ENCODE assay signal across 1 cellular context in the genomic region with DNA sequence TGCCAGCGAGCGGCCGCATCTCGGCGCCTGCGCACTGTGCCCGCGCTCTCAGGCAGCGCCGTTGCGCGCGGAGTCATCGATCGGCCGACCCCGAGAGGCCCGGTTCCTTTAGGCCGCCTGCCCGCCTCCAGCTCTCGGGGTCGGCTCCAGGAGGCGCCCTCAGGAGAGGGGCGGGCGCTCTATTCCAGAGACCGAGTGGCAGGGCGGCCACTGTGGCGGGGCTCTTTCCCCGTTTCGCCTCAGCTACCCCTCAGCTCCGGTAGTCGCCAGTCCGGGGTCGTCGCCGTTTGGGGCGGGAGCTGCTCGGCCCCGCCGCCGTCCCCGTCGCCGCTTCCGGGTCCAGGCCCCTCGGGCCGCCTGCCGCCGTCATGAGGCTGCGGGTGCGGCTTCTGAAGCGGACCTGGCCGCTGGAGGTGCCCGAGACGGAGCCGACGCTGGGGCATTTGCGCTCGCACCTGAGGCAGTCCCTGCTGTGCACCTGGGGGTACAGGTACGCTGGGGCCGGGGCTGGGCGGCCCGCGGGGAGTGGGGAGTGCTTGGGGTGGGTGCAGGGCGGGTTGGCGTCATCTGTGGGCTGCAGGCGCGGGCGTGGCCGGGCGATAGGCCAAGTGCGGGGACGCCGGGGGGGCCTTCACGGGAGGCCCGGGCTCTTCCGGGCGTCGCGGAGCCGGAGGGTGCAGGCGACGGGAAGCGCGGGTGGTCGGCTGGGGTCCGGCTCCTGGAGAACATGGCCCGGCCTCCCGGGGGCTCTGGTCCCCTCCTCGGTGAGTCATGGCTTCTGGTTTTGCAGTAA.
A peak's percentile ranks its signal among the peaks of the same experiment; 100 is the strongest.
TF ChIP-seq lines count a peak whose summit lies in the region.

A gene (plus strand): TSS at position 177 of the 793 bp plus-strand sequence. CDS start 192 bp downstream, at position 369.

TF ChIP-seq in K562, 482 proteins besides CTCF, POLR2A, EP300 and RAD21 (continued from another document and continues in another):
- TF ChIP-seq, protein P1, sequence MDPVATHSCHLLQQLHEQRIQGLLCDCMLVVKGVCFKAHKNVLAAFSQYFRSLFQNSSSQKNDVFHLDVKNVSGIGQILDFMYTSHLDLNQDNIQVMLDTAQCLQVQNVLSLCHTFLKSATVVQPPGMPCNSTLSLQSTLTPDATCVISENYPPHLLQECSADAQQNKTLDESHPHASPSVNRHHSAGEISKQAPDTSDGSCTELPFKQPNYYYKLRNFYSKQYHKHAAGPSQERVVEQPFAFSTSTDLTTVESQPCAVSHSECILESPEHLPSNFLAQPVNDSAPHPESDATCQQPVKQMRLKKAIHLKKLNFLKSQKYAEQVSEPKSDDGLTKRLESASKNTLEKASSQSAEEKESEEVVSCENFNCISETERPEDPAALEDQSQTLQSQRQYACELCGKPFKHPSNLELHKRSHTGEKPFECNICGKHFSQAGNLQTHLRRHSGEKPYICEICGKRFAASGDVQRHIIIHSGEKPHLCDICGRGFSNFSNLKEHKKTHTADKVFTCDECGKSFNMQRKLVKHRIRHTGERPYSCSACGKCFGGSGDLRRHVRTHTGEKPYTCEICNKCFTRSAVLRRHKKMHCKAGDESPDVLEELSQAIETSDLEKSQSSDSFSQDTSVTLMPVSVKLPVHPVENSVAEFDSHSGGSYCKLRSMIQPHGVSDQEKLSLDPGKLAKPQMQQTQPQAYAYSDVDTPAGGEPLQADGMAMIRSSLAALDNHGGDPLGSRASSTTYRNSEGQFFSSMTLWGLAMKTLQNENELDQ (CRISPR knock-in tag; IDR thresholded peaks at IDR 0.05; ENCODE audit: borderline replicate concordance): no peak
- peak; percentile 12 to 74; a peak in 2 of 4 replicates for TF ChIP-seq SIN3A (IDR thresholded peaks at IDR 0.05; ENCODE audit: borderline replicate concordance in 2 of 2, control insufficient read depth in 1 of 2, low read depth in 2 of 2, low read length in 2 of 2)
- no peak for TF ChIP-seq ZC3H8 (IDR thresholded peaks at IDR 0.05)
- TF ChIP-seq FOXM1 (IDR thresholded peaks at IDR 0.05; ENCODE audit: low read depth): no peak
- no peak for TF ChIP-seq FOXM1 (CRISPR knock-in tag; IDR thresholded peaks at IDR 0.05; ENCODE audit: low read depth)
- no peak for TF ChIP-seq ZNF551 (CRISPR knock-in tag; IDR thresholded peaks at IDR 0.05)
- TF ChIP-seq CHD4 (IDR thresholded peaks at IDR 0.05; ENCODE audit: insufficient read depth, insufficient replicate concordance, low read depth, low read length, poor library complexity, severe bottlenecking): no peak
- no peak for TF ChIP-seq KLF1 (tag; IDR thresholded peaks at IDR 0.05)
- no peak for TF ChIP-seq ETS2 (tag; IDR thresholded peaks at IDR 0.05; ENCODE audit: borderline replicate concordance, poor library complexity, severe bottlenecking)
- TF ChIP-seq, protein P2, sequence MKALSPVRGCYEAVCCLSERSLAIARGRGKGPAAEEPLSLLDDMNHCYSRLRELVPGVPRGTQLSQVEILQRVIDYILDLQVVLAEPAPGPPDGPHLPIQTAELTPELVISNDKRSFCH (CRISPR knock-in tag; IDR thresholded peaks at IDR 0.05): no peak
- TF ChIP-seq, protein P2 (tag; IDR thresholded peaks at IDR 0.05): no peak
- peak in 2 of 3 experiments; percentile 57 to 60 for TF ChIP-seq YY1 (IDR thresholded peaks at IDR 0.05; ENCODE audit: borderline replicate concordance in 1 of 3, control insufficient read depth in 1 of 3, extremely low read depth in 1 of 3, insufficient read depth in 3 of 3, insufficient read length in 1 of 3, insufficient replicate concordance in 2 of 3, low read depth in 1 of 3, low read length in 2 of 3)
- TF ChIP-seq EWSR1 (IDR thresholded peaks at IDR 0.05; ENCODE audit: borderline replicate concordance, low read depth, partially characterized antibody): no peak
- TF ChIP-seq NR2C1 (IDR thresholded peaks at IDR 0.05): peak; percentile 93
- TF ChIP-seq NR2C1 (tag; IDR thresholded peaks at IDR 0.05): peak; percentile 95
- TF ChIP-seq ZNF311 (CRISPR knock-in tag; IDR thresholded peaks at IDR 0.05): no peak
- no peak for TF ChIP-seq FIP1L1 (IDR thresholded peaks at IDR 0.05; ENCODE audit: low read depth, low read length, poor library complexity, severe bottlenecking)
- TF ChIP-seq SRSF3 (IDR thresholded peaks at IDR 0.05; ENCODE audit: insufficient read depth, low read length): no peak
- TF ChIP-seq ZNF445 (CRISPR knock-in tag; IDR thresholded peaks at IDR 0.05; ENCODE audit: low read depth): no peak
- TF ChIP-seq ZNF41 (CRISPR knock-in tag; conservative IDR thresholded peaks at IDR 0.05): no peak
- TF ChIP-seq, protein P3, sequence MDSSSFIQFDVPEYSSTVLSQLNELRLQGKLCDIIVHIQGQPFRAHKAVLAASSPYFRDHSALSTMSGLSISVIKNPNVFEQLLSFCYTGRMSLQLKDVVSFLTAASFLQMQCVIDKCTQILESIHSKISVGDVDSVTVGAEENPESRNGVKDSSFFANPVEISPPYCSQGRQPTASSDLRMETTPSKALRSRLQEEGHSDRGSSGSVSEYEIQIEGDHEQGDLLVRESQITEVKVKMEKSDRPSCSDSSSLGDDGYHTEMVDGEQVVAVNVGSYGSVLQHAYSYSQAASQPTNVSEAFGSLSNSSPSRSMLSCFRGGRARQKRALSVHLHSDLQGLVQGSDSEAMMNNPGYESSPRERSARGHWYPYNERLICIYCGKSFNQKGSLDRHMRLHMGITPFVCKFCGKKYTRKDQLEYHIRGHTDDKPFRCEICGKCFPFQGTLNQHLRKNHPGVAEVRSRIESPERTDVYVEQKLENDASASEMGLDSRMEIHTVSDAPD (CRISPR knock-in tag; IDR thresholded peaks at IDR 0.05): no peak
- TF ChIP-seq, protein P4, sequence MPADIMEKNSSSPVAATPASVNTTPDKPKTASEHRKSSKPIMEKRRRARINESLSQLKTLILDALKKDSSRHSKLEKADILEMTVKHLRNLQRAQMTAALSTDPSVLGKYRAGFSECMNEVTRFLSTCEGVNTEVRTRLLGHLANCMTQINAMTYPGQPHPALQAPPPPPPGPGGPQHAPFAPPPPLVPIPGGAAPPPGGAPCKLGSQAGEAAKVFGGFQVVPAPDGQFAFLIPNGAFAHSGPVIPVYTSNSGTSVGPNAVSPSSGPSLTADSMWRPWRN (IDR thresholded peaks at IDR 0.05; ENCODE audit: low read depth): no peak
- TF ChIP-seq ZBTB1 (CRISPR knock-in tag; IDR thresholded peaks at IDR 0.05; ENCODE audit: borderline replicate concordance, low read depth): no peak
- TF ChIP-seq, protein P5, sequence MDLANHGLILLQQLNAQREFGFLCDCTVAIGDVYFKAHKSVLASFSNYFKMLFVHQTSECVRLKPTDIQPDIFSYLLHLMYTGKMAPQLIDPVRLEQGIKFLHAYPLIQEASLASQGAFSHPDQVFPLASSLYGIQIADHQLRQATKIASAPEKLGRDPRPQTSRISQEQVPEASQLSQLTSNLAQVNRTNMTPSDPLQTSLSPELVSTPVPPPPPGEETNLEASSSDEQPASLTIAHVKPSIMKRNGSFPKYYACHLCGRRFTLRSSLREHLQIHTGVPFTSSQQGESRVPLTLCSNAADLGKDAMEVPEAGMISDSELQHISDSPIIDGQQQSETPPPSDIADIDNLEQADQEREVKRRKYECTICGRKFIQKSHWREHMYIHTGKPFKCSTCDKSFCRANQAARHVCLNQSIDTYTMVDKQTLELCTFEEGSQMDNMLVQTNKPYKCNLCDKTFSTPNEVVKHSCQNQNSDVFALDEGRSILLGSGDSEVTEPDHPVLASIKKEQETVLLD (IDR thresholded peaks at IDR 0.05): no peak; the same call in 1 of the 2 replicates
- TF ChIP-seq, protein P6, sequence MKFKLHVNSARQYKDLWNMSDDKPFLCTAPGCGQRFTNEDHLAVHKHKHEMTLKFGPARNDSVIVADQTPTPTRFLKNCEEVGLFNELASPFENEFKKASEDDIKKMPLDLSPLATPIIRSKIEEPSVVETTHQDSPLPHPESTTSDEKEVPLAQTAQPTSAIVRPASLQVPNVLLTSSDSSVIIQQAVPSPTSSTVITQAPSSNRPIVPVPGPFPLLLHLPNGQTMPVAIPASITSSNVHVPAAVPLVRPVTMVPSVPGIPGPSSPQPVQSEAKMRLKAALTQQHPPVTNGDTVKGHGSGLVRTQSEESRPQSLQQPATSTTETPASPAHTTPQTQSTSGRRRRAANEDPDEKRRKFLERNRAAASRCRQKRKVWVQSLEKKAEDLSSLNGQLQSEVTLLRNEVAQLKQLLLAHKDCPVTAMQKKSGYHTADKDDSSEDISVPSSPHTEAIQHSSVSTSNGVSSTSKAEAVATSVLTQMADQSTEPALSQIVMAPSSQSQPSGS (CRISPR knock-in tag; IDR thresholded peaks at IDR 0.05): no peak
- TF ChIP-seq, protein P7, sequence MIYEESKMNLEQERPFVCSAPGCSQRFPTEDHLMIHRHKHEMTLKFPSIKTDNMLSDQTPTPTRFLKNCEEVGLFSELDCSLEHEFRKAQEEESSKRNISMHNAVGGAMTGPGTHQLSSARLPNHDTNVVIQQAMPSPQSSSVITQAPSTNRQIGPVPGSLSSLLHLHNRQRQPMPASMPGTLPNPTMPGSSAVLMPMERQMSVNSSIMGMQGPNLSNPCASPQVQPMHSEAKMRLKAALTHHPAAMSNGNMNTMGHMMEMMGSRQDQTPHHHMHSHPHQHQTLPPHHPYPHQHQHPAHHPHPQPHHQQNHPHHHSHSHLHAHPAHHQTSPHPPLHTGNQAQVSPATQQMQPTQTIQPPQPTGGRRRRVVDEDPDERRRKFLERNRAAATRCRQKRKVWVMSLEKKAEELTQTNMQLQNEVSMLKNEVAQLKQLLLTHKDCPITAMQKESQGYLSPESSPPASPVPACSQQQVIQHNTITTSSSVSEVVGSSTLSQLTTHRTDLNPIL (CRISPR knock-in tag; IDR thresholded peaks at IDR 0.05): no peak
- TF ChIP-seq NFXL1 (CRISPR knock-in tag; IDR thresholded peaks at IDR 0.05): no peak
- peak; percentile 94 for TF ChIP-seq POLR2G (IDR thresholded peaks at IDR 0.05; ENCODE audit: low read depth, low read length)
- TF ChIP-seq SIRT6 (IDR thresholded peaks at IDR 0.05; ENCODE audit: low read depth, low read length): no peak
- TF ChIP-seq POLR2AphosphoS5 (IDR thresholded peaks at IDR 0.05; ENCODE audit: control insufficient read depth, insufficient read depth, low read depth, low read length): peak; percentile 28; the same call in 1 of the 2 replicates
- TF ChIP-seq GABPB2 (CRISPR knock-in tag; conservative IDR thresholded peaks at IDR 0.05): no peak
- TF ChIP-seq ZNF717 (CRISPR knock-in tag; IDR thresholded peaks at IDR 0.05): no peak
- no peak for TF ChIP-seq HDAC2 (IDR thresholded peaks at IDR 0.05)
- TF ChIP-seq, protein P8, sequence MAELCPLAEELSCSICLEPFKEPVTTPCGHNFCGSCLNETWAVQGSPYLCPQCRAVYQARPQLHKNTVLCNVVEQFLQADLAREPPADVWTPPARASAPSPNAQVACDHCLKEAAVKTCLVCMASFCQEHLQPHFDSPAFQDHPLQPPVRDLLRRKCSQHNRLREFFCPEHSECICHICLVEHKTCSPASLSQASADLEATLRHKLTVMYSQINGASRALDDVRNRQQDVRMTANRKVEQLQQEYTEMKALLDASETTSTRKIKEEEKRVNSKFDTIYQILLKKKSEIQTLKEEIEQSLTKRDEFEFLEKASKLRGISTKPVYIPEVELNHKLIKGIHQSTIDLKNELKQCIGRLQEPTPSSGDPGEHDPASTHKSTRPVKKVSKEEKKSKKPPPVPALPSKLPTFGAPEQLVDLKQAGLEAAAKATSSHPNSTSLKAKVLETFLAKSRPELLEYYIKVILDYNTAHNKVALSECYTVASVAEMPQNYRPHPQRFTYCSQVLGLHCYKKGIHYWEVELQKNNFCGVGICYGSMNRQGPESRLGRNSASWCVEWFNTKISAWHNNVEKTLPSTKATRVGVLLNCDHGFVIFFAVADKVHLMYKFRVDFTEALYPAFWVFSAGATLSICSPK (IDR thresholded peaks at IDR 0.05; ENCODE audit: borderline replicate concordance): no peak
- TF ChIP-seq E2F3 (CRISPR knock-in tag; IDR thresholded peaks at IDR 0.05): no peak
- no peak for TF ChIP-seq YBX1 (IDR thresholded peaks at IDR 0.05)
- TF ChIP-seq NFIC (IDR thresholded peaks at IDR 0.05): peak; percentile 93
- no peak for TF ChIP-seq CBFA2T2 (conservative IDR thresholded peaks at IDR 0.05)
- TF ChIP-seq CBFA2T3 (IDR thresholded peaks at IDR 0.05): no peak
- TF ChIP-seq, protein P9, sequence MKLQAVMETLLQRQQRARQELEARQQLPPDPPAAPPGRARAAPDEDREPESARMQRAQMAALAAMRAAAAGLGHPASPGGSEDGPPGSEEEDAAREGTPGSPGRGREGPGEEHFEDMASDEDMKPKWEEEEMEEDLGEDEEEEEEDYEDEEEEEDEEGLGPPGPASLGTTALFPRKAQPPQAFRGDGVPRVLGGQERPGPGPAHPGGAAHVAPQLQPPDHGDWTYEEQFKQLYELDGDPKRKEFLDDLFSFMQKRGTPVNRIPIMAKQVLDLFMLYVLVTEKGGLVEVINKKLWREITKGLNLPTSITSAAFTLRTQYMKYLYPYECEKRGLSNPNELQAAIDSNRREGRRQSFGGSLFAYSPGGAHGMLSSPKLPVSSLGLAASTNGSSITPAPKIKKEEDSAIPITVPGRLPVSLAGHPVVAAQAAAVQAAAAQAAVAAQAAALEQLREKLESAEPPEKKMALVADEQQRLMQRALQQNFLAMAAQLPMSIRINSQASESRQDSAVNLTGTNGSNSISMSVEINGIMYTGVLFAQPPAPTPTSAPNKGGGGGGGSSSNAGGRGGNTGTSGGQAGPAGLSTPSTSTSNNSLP (IDR thresholded peaks at IDR 0.05; ENCODE audit: borderline replicate concordance, low read depth, low read length): no peak
- no peak for TF ChIP-seq HEY1 (CRISPR knock-in tag; IDR thresholded peaks at IDR 0.05; ENCODE audit: borderline replicate concordance)
- TF ChIP-seq ARNT (IDR thresholded peaks at IDR 0.05): no peak
- TF ChIP-seq TBP (optimal IDR thresholded peaks at IDR 0.05; ENCODE audit: low read depth, low read length): peak; percentile 22
- no peak for TF ChIP-seq SP2 (IDR thresholded peaks at IDR 0.05; ENCODE audit: extremely low read depth, low read depth, low read length, poor library complexity, severe bottlenecking)
- TF ChIP-seq CREBBP (IDR thresholded peaks at IDR 0.05; ENCODE audit: low read depth, low read length): no peak
- TF ChIP-seq, protein P10, sequence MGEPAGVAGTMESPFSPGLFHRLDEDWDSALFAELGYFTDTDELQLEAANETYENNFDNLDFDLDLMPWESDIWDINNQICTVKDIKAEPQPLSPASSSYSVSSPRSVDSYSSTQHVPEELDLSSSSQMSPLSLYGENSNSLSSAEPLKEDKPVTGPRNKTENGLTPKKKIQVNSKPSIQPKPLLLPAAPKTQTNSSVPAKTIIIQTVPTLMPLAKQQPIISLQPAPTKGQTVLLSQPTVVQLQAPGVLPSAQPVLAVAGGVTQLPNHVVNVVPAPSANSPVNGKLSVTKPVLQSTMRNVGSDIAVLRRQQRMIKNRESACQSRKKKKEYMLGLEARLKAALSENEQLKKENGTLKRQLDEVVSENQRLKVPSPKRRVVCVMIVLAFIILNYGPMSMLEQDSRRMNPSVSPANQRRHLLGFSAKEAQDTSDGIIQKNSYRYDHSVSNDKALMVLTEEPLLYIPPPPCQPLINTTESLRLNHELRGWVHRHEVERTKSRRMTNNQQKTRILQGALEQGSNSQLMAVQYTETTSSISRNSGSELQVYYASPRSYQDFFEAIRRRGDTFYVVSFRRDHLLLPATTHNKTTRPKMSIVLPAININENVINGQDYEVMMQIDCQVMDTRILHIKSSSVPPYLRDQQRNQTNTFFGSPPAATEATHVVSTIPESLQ (CRISPR knock-in tag; IDR thresholded peaks at IDR 0.05): 0 out of 2 replicates have a peak, but pooled peaks have one; percentile 22
- no peak for TF ChIP-seq ZNF174 (CRISPR knock-in tag; IDR thresholded peaks at IDR 0.05)
- no peak for TF ChIP-seq SNIP1 (IDR thresholded peaks at IDR 0.05; ENCODE audit: low read depth)
